ENCODE assay signal across 1 cellular context in genomic region chr22:46300491-46300890, GRCh38.
TF ChIP-seq lines count a peak whose summit lies in the region.

No MANE protein-coding gene starts in this region.

TF ChIP-seq in WTC11, 78 proteins besides CTCF, POLR2A, EP300 and RAD21 (continued from another document):
- TF ChIP-seq ATF6 (CRISPR knock-in tag; IDR thresholded peaks at IDR 0.05) (no peak), ZNF263 (CRISPR knock-in tag; IDR thresholded peaks at IDR 0.05; ENCODE audit: low read depth) (no peak), PRRX2 (CRISPR knock-in tag; IDR thresholded peaks at IDR 0.05) (no peak), MYBL2 (CRISPR knock-in tag; IDR thresholded peaks at IDR 0.05) (no peak), ZNF232 (CRISPR knock-in tag; IDR thresholded peaks at IDR 0.05) (no peak), FOXP4 (CRISPR knock-in tag; IDR thresholded peaks at IDR 0.05) (no peak), TEAD1 (CRISPR knock-in tag; IDR thresholded peaks at IDR 0.05) (no peak), AFF4 (CRISPR knock-in tag; IDR thresholded peaks at IDR 0.05; ENCODE audit: borderline replicate concordance) (no peak), CREB1 (CRISPR knock-in tag; IDR thresholded peaks at IDR 0.05) (no peak), ZNF416 (CRISPR knock-in tag; IDR thresholded peaks at IDR 0.05) (no peak), JAZF1 (CRISPR knock-in tag; IDR thresholded peaks at IDR 0.05) (no peak)
